In genomic region chr17:27475070-27475673, GRCh38 we compare ENCODE assay signal across 13 cellular contexts.
DNase-seq lines count a peak whose midpoint lies in the region; ATAC-seq and TF ChIP-seq lines count a peak whose summit lies in the region.
"Had no signal": no experiment of that assay in that cellular context is flagged by ENCODE, and none has a peak within 500 bp of the region (broad histone marks: within the 10 kb centered on the region; RNA-seq: fewer than 3 reads in every experiment).

No MANE protein-coding gene starts in this region.

- H3K27me3 ChIP-seq in brain microvascular endothelial cell (replicated peaks), result no peaks in the 10 kb centered on the region

- H3K27ac Mint-ChIP-seq in memory B cell, result peak overlapping the region; percentile 92
- H3K27ac Mint-ChIP-seq in stimulated activated memory B cell treated with anti-CD40 and anti-IgM and Interleukin-4, amounts not matched to agents 10 μg/mL and 1 μg/mL and 100 μg/mL, for 72 hours, result peak overlapping the region; percentile 88
- H3K27ac Mint-ChIP-seq: nephron had no signal

- no peak overlapping the region for H3K4me3 ChIP-seq in brain microvascular endothelial cell (ENCODE audit: low read depth, low read length)

- peak overlapping the region; percentile 21 for H3K4me3 Mint-ChIP-seq in memory B cell
- peak overlapping the region; percentile 22 for H3K4me3 Mint-ChIP-seq in stimulated activated memory B cell treated with anti-CD40 and anti-IgM and Interleukin-4, amounts not matched to agents 10 μg/mL and 1 μg/mL and 100 μg/mL, for 72 hours
- H3K4me3 Mint-ChIP-seq: nephron had no signal

- no peaks in the 10 kb centered on the region for H3K27me3 Mint-ChIP-seq in memory B cell
- no peaks in the 10 kb centered on the region for H3K27me3 Mint-ChIP-seq in stimulated activated memory B cell treated with anti-CD40 and anti-IgM and Interleukin-4, amounts not matched to agents 10 μg/mL and 1 μg/mL and 100 μg/mL, for 72 hours

- in situ Hi-C loops in brain microvascular endothelial cell (cut with HindIII; ENCODE audit: low pct_ligation_motif_present, low sequenced_read_pairs), result no loop called here

- no peak overlapping the region for H3K27ac ChIP-seq in brain microvascular endothelial cell
- H3K27ac ChIP-seq: 22Rv1 had no signal

- H3K4me1 Mint-ChIP-seq in memory B cell, result peaks cover 64% of the 10 kb centered on the region
- H3K4me1 Mint-ChIP-seq in stimulated activated memory B cell treated with anti-CD40 and anti-IgM and Interleukin-4, amounts not matched to agents 10 μg/mL and 1 μg/mL and 100 μg/mL, for 72 hours, result peaks cover 96% of the 10 kb centered on the region

- H3K9me3 Mint-ChIP-seq in memory B cell, result no peaks in the 10 kb centered on the region
- no peaks in the 10 kb centered on the region for H3K9me3 Mint-ChIP-seq in stimulated activated memory B cell treated with anti-CD40 and anti-IgM and Interleukin-4, amounts not matched to agents 10 μg/mL and 1 μg/mL and 100 μg/mL, for 72 hours
- H3K9me3 Mint-ChIP-seq: nephron had no signal

- no peak for ATAC-seq in memory B cell (ENCODE audit: low read depth)
- ATAC-seq in stimulated activated memory B cell treated with anti-CD40 and anti-IgM and Interleukin-4, amounts not matched to agents 10 μg/mL and 1 μg/mL and 100 μg/mL, for 72 hours, result no peak
- ATAC-seq in HG03432 (IDR thresholded peaks at IDR 0.05; ENCODE audit: unreplicated experiment), result no peak

- no peaks in the 10 kb centered on the region for H3K36me3 ChIP-seq in brain microvascular endothelial cell (replicated peaks)

- no peak for TF ChIP-seq CTCF in brain microvascular endothelial cell (IDR thresholded peaks at IDR 0.05; ENCODE audit: low read depth, low read length, missing control alignments)

- H3K36me3 Mint-ChIP-seq in memory B cell, result peaks cover 2% of the 10 kb centered on the region
- no peaks in the 10 kb centered on the region for H3K36me3 Mint-ChIP-seq in stimulated activated memory B cell treated with anti-CD40 and anti-IgM and Interleukin-4, amounts not matched to agents 10 μg/mL and 1 μg/mL and 100 μg/mL, for 72 hours

- DNase-seq in NCI-H1417 (lab: John Stamatoyannopoulos, UW) (peak in 2 of 3 experiments; percentile 21 to 53), NCI-H1417 treated with DMSO at 0.1 percent for 48 hours (lab: John Stamatoyannopoulos, UW) (no peak), memory B cell (ENCODE audit: low spot score in 2 of 2) (no peak), DMS79 treated with DMSO at 0.1 percent for 48 hours (lab: John Stamatoyannopoulos, UW) (no peak), brain microvascular endothelial cell (no peak)
- DNase-seq in activated T-cell treated with anti-CD3 and anti-CD28 coated beads, Interleukin-2, amount 50 U/mL, for 48 hours, result peak; percentile 74 to 80
- DNase-seq: caudate nucleus, NCI-H2227 treated with DMSO at 0.1 percent for 48 hours, Right ventricle myocardium superior had no signal

Comparison
In these comparisons a context has a peak if more than half of its experiments do, and no peak if none do; other contexts are left out.
1. DNase-seq: peak in NCI-H1417 (2 of 3) and activated T-cell treated with anti-CD3 and anti-CD28 coated beads, Interleukin-2, amount 50 U/mL, for 48 hours (2 of 2); none in NCI-H1417 treated with DMSO at 0.1 percent for 48 hours (single experiment), memory B cell (0 of 2), DMS79 treated with DMSO at 0.1 percent for 48 hours (single experiment) and brain microvascular endothelial cell (single experiment).